In genomic region chr19:31334101-31334848, GRCh38 we compare ENCODE assay signal across 20 cellular contexts. TPM values are rescaled to one million over a fixed set of nuclear protein-coding genes. Genes with fewer than 3 reads are reported as not detected.
DNase-seq lines count a peak whose midpoint lies in the region; ATAC-seq and TF ChIP-seq lines count a peak whose summit lies in the region.
"Had no signal": no experiment of that assay in that cellular context is flagged by ENCODE, and none has a peak within 500 bp of the region (broad histone marks: within the 10 kb centered on the region; RNA-seq: fewer than 3 reads in every experiment).

No MANE protein-coding gene starts in this region.

- H3K9me3 Mint-ChIP-seq in immature natural killer cell: no peaks in the 10 kb centered on the region
- H3K9me3 Mint-ChIP-seq: activated naive CD4-positive, alpha-beta T cell treated with anti-CD3 and anti-CD28 coated beads, Interleukin-2, amount 50 U/mL, for 24 hours; activated T-cell treated with anti-CD3 and anti-CD28 coated beads, Interleukin-2, amount 50 U/mL, for 24 hours; CD8-positive, alpha-beta T cell; effector memory CD8-positive, alpha-beta T cell; nephron progenitor cell; stimulated activated naive CD8-positive, alpha-beta T cell treated with anti-CD3 and anti-CD28 coated beads, Interleukin-15, amount 100 ng/mL, for 72 hours had no signal

- no peak overlapping the region for H3K27ac Mint-ChIP-seq in immature natural killer cell
- H3K27ac Mint-ChIP-seq: activated naive CD4-positive, alpha-beta T cell treated with anti-CD3 and anti-CD28 coated beads, Interleukin-2, amount 50 U/mL, for 24 hours; activated T-cell treated with anti-CD3 and anti-CD28 coated beads, Interleukin-2, amount 50 U/mL, for 24 hours; CD8-positive, alpha-beta T cell; effector memory CD8-positive, alpha-beta T cell had no signal

- in situ Hi-C loops in brain microvascular endothelial cell (cut with HindIII; ENCODE audit: low pct_ligation_motif_present, low sequenced_read_pairs): no loop called here

- peaks cover 52% of the 10 kb centered on the region for H3K4me1 ChIP-seq in HUES6 (ENCODE audit: control insufficient read depth, insufficient read depth, low read length)

- H3K4me1 Mint-ChIP-seq in immature natural killer cell: peaks cover 13 to 24% of the 10 kb centered on the region in 2 donors

- peaks cover 4 to 12% (median 11%) of the 10 kb centered on the region in 3 donors for H3K36me3 Mint-ChIP-seq in immature natural killer cell
- H3K36me3 Mint-ChIP-seq: activated naive CD4-positive, alpha-beta T cell treated with anti-CD3 and anti-CD28 coated beads, Interleukin-2, amount 50 U/mL, for 24 hours; CD8-positive, alpha-beta T cell had no signal

- H3K4me3 Mint-ChIP-seq in immature natural killer cell: no peak overlapping the region
- H3K4me3 Mint-ChIP-seq: activated naive CD4-positive, alpha-beta T cell treated with anti-CD3 and anti-CD28 coated beads, Interleukin-2, amount 50 U/mL, for 24 hours; activated T-cell treated with anti-CD3 and anti-CD28 coated beads, Interleukin-2, amount 50 U/mL, for 24 hours; CD8-positive, alpha-beta T cell; effector memory CD8-positive, alpha-beta T cell; nephron progenitor cell; stimulated activated naive CD8-positive, alpha-beta T cell treated with anti-CD3 and anti-CD28 coated beads, Interleukin-15, amount 100 ng/mL, for 72 hours had no signal

- CTCF ChIA-PET in AG04450 (lab: Charles Lee): interaction anchor here (0.9 to 1.4 kb wide), 3 partner anchors 11 to 280 kb away, joined by 3 to 4 read pairs (median 3); no protein-coding TSS in a partner anchor

- H3K27me3 ChIP-seq in AG04450 (ENCODE audit: control insufficient read depth, insufficient read depth, low read length) (no peaks in the 10 kb centered on the region), HUES6 (ENCODE audit: control insufficient read depth, insufficient read depth, low read length) (no peaks in the 10 kb centered on the region), brain microvascular endothelial cell (replicated peaks) (no peaks in the 10 kb centered on the region)

- ATAC-seq in HG03159 (IDR thresholded peaks at IDR 0.05; ENCODE audit: unreplicated experiment) (no peak), GM18861 (IDR thresholded peaks at IDR 0.05; ENCODE audit: unreplicated experiment) (no peak)
- ATAC-seq: A549; CD8-positive, alpha-beta T cell; effector memory CD8-positive, alpha-beta T cell; stimulated activated naive CD8-positive, alpha-beta T cell treated with anti-CD3 and anti-CD28 coated beads, Interleukin-15, amount 100 ng/mL, for 72 hours had no signal

- H3K9ac ChIP-seq in HUES6 (ENCODE audit: low read length): no peak overlapping the region

- peaks cover 5 to 16% (median 16%) of the 10 kb centered on the region in 3 donors for H3K27me3 Mint-ChIP-seq in immature natural killer cell (ENCODE audit: low read depth in 3 of 3)
- H3K27me3 Mint-ChIP-seq: activated naive CD4-positive, alpha-beta T cell treated with anti-CD3 and anti-CD28 coated beads, Interleukin-2, amount 50 U/mL, for 24 hours had no signal

- H3K36me3 ChIP-seq in HUES6 (ENCODE audit: control insufficient read depth, insufficient read depth, low read length) (no peaks in the 10 kb centered on the region), brain microvascular endothelial cell (replicated peaks) (no peaks in the 10 kb centered on the region)
- H3K36me3 ChIP-seq: cardiac muscle cell had no signal

- POLR2A ChIA-PET in AG04450 (lab: Yijun Ruan, JAX): no interaction called here

- no peak for TF ChIP-seq CTCF in AG04450 (IDR thresholded peaks at IDR 0.05; ENCODE audit: low read depth, low read length)
- TF ChIP-seq CTCF in brain microvascular endothelial cell (IDR thresholded peaks at IDR 0.05; ENCODE audit: low read depth, low read length, missing control alignments): no peak
- no peak for TF ChIP-seq CTCF in foreskin fibroblast (IDR thresholded peaks at IDR 0.05; ENCODE audit: low read depth, low read length)

- DNase-seq in AG04450 (ENCODE audit: low read depth, low spot score) (no peak), brain microvascular endothelial cell (peak; percentile 20), foreskin fibroblast (peak; percentile 33 to 63), immature natural killer cell (no peak), NCI-H524 treated with DMSO at 0.1 percent for 48 hours (lab: John Stamatoyannopoulos, UW) (no peak)
- DNase-seq: activated CD4-positive, alpha-beta T cell treated with anti-CD3 and anti-CD28 coated beads, Interleukin-2, amount 50 U/mL, for 48 hours; activated T-cell treated with anti-CD3 and anti-CD28 coated beads, Interleukin-2, amount 50 U/mL, for 24 hours; CD8-positive, alpha-beta T cell; effector memory CD8-positive, alpha-beta T cell; mesendoderm; NCI-H2029; nephron progenitor cell; PC-9; stimulated activated naive CD8-positive, alpha-beta T cell treated with anti-CD3 and anti-CD28 coated beads, Interleukin-15, amount 100 ng/mL, for 72 hours had no signal

- H3K9me3 ChIP-seq in AG04450 (ENCODE audit: control insufficient read depth, insufficient read depth, low read length): no peaks in the 10 kb centered on the region; the same call in 1 of the 2 replicates
- no peaks in the 10 kb centered on the region for H3K9me3 ChIP-seq in HUES6 (ENCODE audit: control insufficient read depth, insufficient read depth, low read depth, low read length)
- H3K9me3 ChIP-seq: A549 had no signal

- H3K4me3 ChIP-seq in AG04450 (ENCODE audit: low read depth, low read length): no peak overlapping the region
- H3K4me3 ChIP-seq in HUES6 (ENCODE audit: low read depth, low read length): no peak overlapping the region
- H3K4me3 ChIP-seq in brain microvascular endothelial cell (ENCODE audit: low read depth, low read length): no peak overlapping the region
- H3K4me3 ChIP-seq in foreskin fibroblast (ENCODE audit: low read depth in 1 of 2, low read length in 2 of 2): no peak overlapping the region
- H3K4me3 ChIP-seq: A549, cardiac muscle cell, PC-9 had no signal

- H3K27ac ChIP-seq in AG04450 (ENCODE audit: low read depth, low read length): peak overlapping the region; percentile 40
- 0 out of 2 replicates have a peak overlapping the region, but pooled peaks have one; percentile 3 for H3K27ac ChIP-seq in HUES6 (ENCODE audit: low read depth, low read length)
- no peak overlapping the region for H3K27ac ChIP-seq in brain microvascular endothelial cell
- H3K27ac ChIP-seq: A549, cardiac muscle cell, PC-9 had no signal

RNA-seq across cellular contexts. Expression of gene TSHZ3, which starts 15.0 kb away (rescaled TPM):
- 10.9 and 15.4 TPM in 2 replicates for polyA plus RNA-seq in AG04450 (2011; rRNA removed)
- polyA minus RNA-seq in AG04450 (2011; rRNA and poly(A)+ RNA removed): 28.1 and 30.6 TPM in 2 replicates
- polyA plus RNA-seq in immature natural killer cell: 1 to 10 TPM in 2 of 3 donors, under 1 TPM in 1; 0.74 to 3.5 (median 1.5) TPM

Comparison
In these comparisons a context has a peak if more than half of its experiments do, and no peak if none do; other contexts are left out.
1. DNase-seq: peak in brain microvascular endothelial cell (single experiment) and foreskin fibroblast (2 of 2); none in AG04450 (single experiment), immature natural killer cell (0 of 3) and NCI-H524 treated with DMSO at 0.1 percent for 48 hours (single experiment).